11 cellular contexts compared by ENCODE assay signal in genomic region chr7:22060863-22061262, GRCh38.
"Had no signal": no experiment of that assay in that cellular context is flagged by ENCODE, and none has a peak within 500 bp of the region (broad histone marks: within the 10 kb centered on the region; RNA-seq: fewer than 3 reads in every experiment).

No MANE protein-coding gene starts in this region.

- H3K4me1 ChIP-seq: HAP-1 had no signal

- H3K27ac ChIP-seq: GM23248 had no signal

- FAIRE-seq: H1, H54 had no signal

- ATAC-seq: HCT116 had no signal

- H3K9ac ChIP-seq: GM23248 had no signal

- H2AFZ ChIP-seq: GM23248 had no signal

- H3K4me2 ChIP-seq: GM23338 had no signal

- H3K36me3 ChIP-seq: HAP-1 had no signal

- H3K4me3 ChIP-seq: GM23248, GM23338, HAP-1 had no signal

- H3K9me3 ChIP-seq: HAP-1 had no signal

- DNase-seq: GM23248, GOT3, H7, H9, HCEC 1CT, HFFc6 had no signal
